8 cellular contexts compared by ENCODE assay signal in the genomic region with DNA sequence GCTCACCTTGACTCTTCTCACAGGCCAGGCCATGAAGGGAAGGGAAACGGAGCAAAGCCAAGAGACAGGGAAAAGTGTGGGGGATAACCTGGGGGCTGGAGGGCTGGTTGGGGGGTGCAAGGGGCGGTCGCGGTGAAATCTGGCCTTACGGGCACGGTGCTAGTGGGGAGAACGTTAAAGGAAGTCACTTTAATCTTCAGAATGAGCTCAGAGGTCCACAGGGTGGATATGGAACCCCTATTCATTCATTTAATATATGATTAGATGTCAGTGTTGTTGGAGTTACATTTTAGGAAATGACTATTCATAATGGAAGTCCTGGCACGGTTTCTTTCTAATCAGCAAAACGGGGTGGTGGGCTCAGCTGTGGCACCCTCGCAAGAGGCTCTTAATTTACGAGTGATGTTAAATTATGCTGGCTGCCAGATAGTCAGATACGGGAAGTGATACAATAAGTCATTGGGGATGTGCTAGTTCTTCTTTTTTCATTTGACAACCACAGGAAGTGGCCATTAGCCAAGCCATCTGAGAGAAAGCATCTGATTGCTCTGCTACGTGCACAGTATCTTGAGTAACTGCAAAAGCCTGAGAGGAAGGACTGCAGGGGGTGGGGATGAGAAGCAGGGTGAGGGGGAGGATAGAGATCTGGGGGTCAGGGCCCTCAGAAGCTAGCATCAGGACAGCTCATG.
DNase-seq lines count a peak whose midpoint lies in the region; ATAC-seq, FAIRE-seq and TF ChIP-seq lines count a peak whose summit lies in the region.

No MANE protein-coding gene starts in this region.

- H3K79me2 ChIP-seq in HepG2 (ENCODE audit: insufficient read depth, low read length), result no peaks in the 10 kb centered on the region

- H3K36me3 ChIP-seq in right lobe of liver, result no peaks in the 10 kb centered on the region
- no peaks in the 10 kb centered on the region for H3K36me3 ChIP-seq in HepG2 (replicated peaks in 1 of 2; ENCODE audit: control insufficient read depth in 1 of 2, insufficient read depth in 2 of 2, low read length in 2 of 2)
- H3K36me3 ChIP-seq in lower lobe of right lung, result no peaks in the 10 kb centered on the region

- DNase-seq in right lobe of liver, result no peak
- DNase-seq in HepG2 (ENCODE audit: low spot score), result no peak
- peak; percentile 95 for DNase-seq in SKM-1 treated with dmso at 0.1 percent for 144 hours (lab: John Stamatoyannopoulos, UW; ENCODE audit: unreplicated experiment)
- DNase-seq in lower lobe of right lung, result no peak
- DNase-seq in NCI-H526 treated with DMSO at 0.1 percent for 48 hours (lab: John Stamatoyannopoulos, UW), result no peak
- no peak for DNase-seq in NCI-H1930 (lab: John Stamatoyannopoulos, UW)
- DNase-seq in activated T-cell treated with anti-CD3 and anti-CD28 coated beads for 4 hours, result no peak

- TF ChIP-seq CTCF in right lobe of liver (IDR thresholded peaks at IDR 0.05), result no peak
- TF ChIP-seq CTCF in HepG2 (CRISPR knock-in tag; IDR thresholded peaks at IDR 0.05), result no peak
- no peak for TF ChIP-seq CTCF in lower lobe of right lung (IDR thresholded peaks at IDR 0.05)

- peak; percentile 51 to 84 (median 71) for ATAC-seq in right lobe of liver
- no peak for ATAC-seq in HepG2
- peak; percentile 94 for ATAC-seq in HG03103 (IDR thresholded peaks at IDR 0.05; ENCODE audit: low read depth, unreplicated experiment)
- peak; percentile 78 to 85 for ATAC-seq in lower lobe of right lung

- H3K4me1 ChIP-seq in right lobe of liver (no peaks in the 10 kb centered on the region), HepG2 (ENCODE audit: insufficient read depth, low read length) (no peaks in the 10 kb centered on the region), lower lobe of right lung (peaks cover 18% of the 10 kb centered on the region)

- CTCF ChIA-PET in HepG2 (lab: Yijun Ruan, JAX; ENCODE audit: low intra/inter-chr PET ratio, low total read pairs), result no interaction called here

- H3K9me3 ChIP-seq in right lobe of liver, result no peaks in the 10 kb centered on the region
- no peaks in the 10 kb centered on the region for H3K9me3 ChIP-seq in HepG2 (ENCODE audit: low read length)
- H3K9me3 ChIP-seq in lower lobe of right lung, result no peaks in the 10 kb centered on the region

- 27% methylated on average over 7 of the region's 13 CpGs for WGBS in right lobe of liver (ENCODE audit: insufficient coverage, low coverage, low lambda C conversion rate, missing lambda C conversion rate)
- WGBS in HepG2 (ENCODE audit: low lambda C conversion rate), result 35% methylated on average over 13 of the region's 13 CpGs

- no peak overlapping the region for H3K27ac ChIP-seq in right lobe of liver
- H3K27ac ChIP-seq in HepG2 (ENCODE audit: extremely low read length, insufficient read depth, low read length), result no peak overlapping the region
- H3K27ac ChIP-seq in lower lobe of right lung, result peak overlapping the region; percentile 2

- BruUV-seq in HepG2 (replicated peaks; lab: Mats Ljungman, UMichigan), result no TSS peak

- no peak for TF ChIP-seq EP300 in HepG2 (IDR thresholded peaks at IDR 0.05; ENCODE audit: low read depth in 2 of 2, low read length in 2 of 2)
- TF ChIP-seq EP300 in HepG2 (CRISPR knock-in tag; IDR thresholded peaks at IDR 0.05; ENCODE audit: borderline replicate concordance), result no peak

- no peak overlapping the region for H3K9ac ChIP-seq in HepG2 (ENCODE audit: insufficient read depth, low read depth, low read length)

- TF ChIP-seq RAD21 in HepG2 (CRISPR knock-in tag; IDR thresholded peaks at IDR 0.05), result no peak

- H4K20me1 ChIP-seq in HepG2 (ENCODE audit: insufficient read depth, low read length), result no peaks in the 10 kb centered on the region

- TF ChIP-seq POLR2A in right lobe of liver (IDR thresholded peaks at IDR 0.05) (no peak), HepG2 (IDR thresholded peaks at IDR 0.05; ENCODE audit: insufficient read depth in 1 of 2, low read depth in 2 of 2, low read length in 2 of 2) (no peak)

- H2AFZ ChIP-seq in HepG2 (ENCODE audit: low read length), result no peak overlapping the region

- in situ Hi-C loops in HepG2 (cut with HindIII; ENCODE audit: extremely low pct_ligation_motif_present, low pct_unique_long_range_greater_than_20kb), result no loop called here

- POLR2A ChIA-PET in HepG2 (lab: Yijun Ruan, JAX), result no interaction called here

- no peak overlapping the region for H3K4me3 ChIP-seq in right lobe of liver
- no peak overlapping the region for H3K4me3 ChIP-seq in HepG2 (replicated peaks in 1 of 3; ENCODE audit: insufficient read depth in 1 of 3, low read depth in 2 of 3, low read length in 3 of 3)
- no peak overlapping the region for H3K4me3 ChIP-seq in lower lobe of right lung

- intact Hi-C loops in right lobe of liver (cut with DNase I) (no loop called here), HepG2 (cut with micrococcal nuclease; ENCODE audit: unreplicated experiment) (no loop called here), lower lobe of right lung (cut with DNase I) (no loop called here)

- no peaks in the 10 kb centered on the region for H3K27me3 ChIP-seq in right lobe of liver
- H3K27me3 ChIP-seq in HepG2 (ENCODE audit: control insufficient read depth in 1 of 2, insufficient read depth in 2 of 2, low read length in 2 of 2), result peaks cover 0 to 20% of the 10 kb centered on the region in 2 experiments; a peak in 2 of 5 replicates
- H3K27me3 ChIP-seq in lower lobe of right lung (ENCODE audit: low read depth), result no peaks in the 10 kb centered on the region

- FAIRE-seq in HepG2 (lab: Jason Lieb, UNC), result no peak

- H3K4me2 ChIP-seq in HepG2 (ENCODE audit: low read depth, low read length), result no peak overlapping the region

TF ChIP-seq in HepG2, 621 proteins besides CTCF, POLR2A, EP300 and RAD21:
- no peak for TF ChIP-seq ZNF33B (CRISPR knock-in tag; IDR thresholded peaks at IDR 0.05)
- no peak for TF ChIP-seq ZNF552 (CRISPR knock-in tag; IDR thresholded peaks at IDR 0.05; ENCODE audit: borderline replicate concordance)
- no peak for TF ChIP-seq EEA1 (CRISPR knock-in tag; IDR thresholded peaks at IDR 0.05; ENCODE audit: borderline replicate concordance)
